8 cellular contexts compared by ENCODE assay signal in genomic region chr9:127862075-127863011, GRCh38. TPM values are rescaled to one million over a fixed set of nuclear protein-coding genes. Genes with fewer than 3 reads are reported as not detected.
A peak's percentile ranks its signal among the peaks of the same experiment; 100 is the strongest.
DNase-seq lines count a peak whose midpoint lies in the region; ATAC-seq, FAIRE-seq and TF ChIP-seq lines count a peak whose summit lies in the region.

No MANE protein-coding gene starts in this region.

- TF ChIP-seq CTCF in ascending aorta (IDR thresholded peaks at IDR 0.05): no peak
- no peak for TF ChIP-seq CTCF in D721Med (IDR thresholded peaks at IDR 0.05; ENCODE audit: insufficient read depth, missing control alignments)

- no peak for TF ChIP-seq POLR2A in H54 (IDR thresholded peaks at IDR 0.05; ENCODE audit: low read depth, low read length)

- H3K4me1 ChIP-seq in ascending aorta (peaks cover 21 to 51% of the 10 kb centered on the region in 2 donors), thymus (ENCODE audit: control insufficient read depth, insufficient read depth, low read length) (peaks cover 16% of the 10 kb centered on the region)

- 36% methylated on average over 29 of the region's 29 CpGs for WGBS in thymus

- H3K36me3 ChIP-seq in ascending aorta (peaks cover 3 to 9% of the 10 kb centered on the region in 2 donors), thymus (ENCODE audit: control insufficient read depth, insufficient read depth) (no peaks in the 10 kb centered on the region)

- FAIRE-seq in H54 (lab: Jason Lieb, UNC): no peak
- FAIRE-seq in D721Med (lab: Jason Lieb, UNC): no peak

- DNase-seq in AML-193 (lab: John Stamatoyannopoulos, UW): peak; percentile 96
- DNase-seq in ascending aorta (ENCODE audit: low spot score in 2 of 2): peak; percentile 49 to 88
- DNase-seq in midbrain (lab: John Stamatoyannopoulos, UW): peak; percentile 55
- DNase-seq in H54 (ENCODE audit: insufficient read length, low spot score): no peak
- DNase-seq in D721Med (ENCODE audit: insufficient read length, low spot score): no peak

- H3K27ac ChIP-seq in ascending aorta (peak overlapping the region; percentile 96 to 97), thymus (ENCODE audit: low read depth) (peak overlapping the region; percentile 36)

- no peaks in the 10 kb centered on the region for H3K9me3 ChIP-seq in ascending aorta
- peaks cover 1% of the 10 kb centered on the region for H3K9me3 ChIP-seq in thymus (ENCODE audit: control insufficient read depth)

- H3K27me3 ChIP-seq in ascending aorta (no peaks in the 10 kb centered on the region), thymus (ENCODE audit: control insufficient read depth, insufficient read depth) (no peaks in the 10 kb centered on the region)

- no peak for ATAC-seq in HG03457 (IDR thresholded peaks at IDR 0.05; ENCODE audit: unreplicated experiment)

- no peak overlapping the region for H3K4me3 ChIP-seq in ascending aorta
- H3K4me3 ChIP-seq in thymus (ENCODE audit: low read length): no peak overlapping the region

- intact Hi-C loops in ascending aorta (cut with DNase I): loop anchor here (5.0 kb wide), 1 partner anchor 35 kb away; no protein-coding TSS in a partner anchor

TF ChIP-seq in PFSK-1, 5 proteins besides CTCF, POLR2A, EP300 and RAD21:
- TF ChIP-seq REST (IDR thresholded peaks at IDR 0.05; ENCODE audit: insufficient read depth in 1 of 2, low read depth in 2 of 2, low read length in 2 of 2): peak in 1 of 2 experiments; percentile 57; a peak in 1 of 4 replicates
- TF ChIP-seq FOXP2 (optimal IDR thresholded peaks at IDR 0.05; ENCODE audit: borderline replicate concordance, extremely low read depth, extremely low read length, insufficient read depth): no peak
- TF ChIP-seq POLR2AphosphoS5 (IDR thresholded peaks at IDR 0.05; ENCODE audit: low read depth, low read length): no peak
- TF ChIP-seq SIN3A (IDR thresholded peaks at IDR 0.05; ENCODE audit: borderline replicate concordance, insufficient read depth, low read length): 0 out of 2 replicates have a peak, but pooled peaks have one; percentile 44

RNA-seq across cellular contexts. Expression of gene ENG, which starts 7.9 kb away (rescaled TPM):
- 107 TPM for polyA plus RNA-seq in PFSK-1 (2012; ENCODE audit: insufficient read length, low read depth)
- total RNA-seq in ascending aorta: 675 TPM
- 48.2 TPM for polyA plus RNA-seq in thymus

RNA-seq across cellular contexts. Expression of gene AK1, which starts 15.1 kb away (rescaled TPM):
- polyA plus RNA-seq in PFSK-1 (2012; ENCODE audit: insufficient read length, low read depth): 131 TPM
- 64.5 TPM for total RNA-seq in ascending aorta
- 66.2 TPM for polyA plus RNA-seq in thymus

RNA-seq across cellular contexts. Expression of gene ST6GALNAC6, which starts 37.1 kb away (rescaled TPM):
- 26.8 TPM for polyA plus RNA-seq in PFSK-1 (2012; ENCODE audit: insufficient read length, low read depth)
- 172 TPM for total RNA-seq in ascending aorta
- polyA plus RNA-seq in thymus: 42.8 TPM

RNA-seq across cellular contexts. Expression of gene ST6GALNAC4, which starts 54.5 kb away (rescaled TPM):
- 94.9 TPM for polyA plus RNA-seq in PFSK-1 (2012; ENCODE audit: insufficient read length, low read depth)
- 134 TPM for total RNA-seq in ascending aorta
- 12.8 TPM for polyA plus RNA-seq in thymus

RNA-seq across cellular contexts. Expression of gene FPGS, which starts 59.7 kb away (rescaled TPM):
- 84.8 TPM for polyA plus RNA-seq in PFSK-1 (2012; ENCODE audit: insufficient read length, low read depth)
- total RNA-seq in ascending aorta: 286 TPM
- polyA plus RNA-seq in thymus: 48.4 TPM

Comparison
In these comparisons a context has a peak if more than half of its experiments do, and no peak if none do; other contexts are left out.
1. DNase-seq: peak in AML-193 (2 of 2), ascending aorta (2 of 2) and midbrain (single experiment); none in H54 (single experiment) and D721Med (single experiment).